In the genomic region with DNA sequence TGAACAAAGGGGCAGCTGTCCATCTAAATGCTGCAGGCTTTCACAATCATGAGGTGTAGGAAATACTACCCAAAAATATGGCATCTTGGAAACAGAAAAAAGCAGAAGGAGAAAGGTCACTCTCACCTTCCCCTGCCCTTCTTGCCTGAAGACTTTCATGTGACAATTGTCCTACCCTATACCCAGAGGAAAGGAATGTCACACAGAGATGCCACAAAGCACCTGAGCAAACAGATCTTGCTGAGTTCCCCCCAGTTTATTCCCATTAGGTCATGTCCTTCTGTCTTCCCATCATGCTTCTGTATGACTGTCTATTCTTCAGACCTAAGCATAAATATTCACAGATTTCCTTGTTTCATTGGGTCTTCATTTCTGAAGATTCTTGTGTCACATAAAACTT, we compare ENCODE assay signal across 19 cellular contexts.
"Had no signal": no experiment of that assay in that cellular context is flagged by ENCODE, and none has a peak within 500 bp of the region (broad histone marks: within the 10 kb centered on the region; RNA-seq: fewer than 3 reads in every experiment).

No MANE protein-coding gene starts in this region.

- H3K27ac ChIP-seq: RWPE1 had no signal

- ATAC-seq: Panc1, PC-3 had no signal

- H3K4me2 ChIP-seq: SK-N-SH had no signal

- H3K9ac ChIP-seq: SK-N-SH had no signal

- H3K27me3 ChIP-seq: MG63 had no signal

- H3K4me3 ChIP-seq: MG63 had no signal

- H3K9me3 ChIP-seq: MG63, SK-N-SH had no signal

- H3K36me3 ChIP-seq: MG63 had no signal

- DNase-seq: KBM-7, MG63, NCI-H1092, NCI-H1105 treated with DMSO at 0.1 percent for 48 hours, NCI-H1417 treated with DMSO at 0.1 percent for 48 hours, NCI-H1694, NCI-H187 treated with DMSO at 0.1 percent for 48 hours, NCI-H2029 treated with DMSO at 0.1 percent for 48 hours, NCI-H2171 treated with DMSO at 0.1 percent for 48 hours, NCI-H345, NCI-H446 treated with DMSO at 0.1 percent for 48 hours, NCI-H524 treated with DMSO at 0.1 percent for 48 hours, NCI-H69, NCI-H774, PC-3, SHP77, SK-N-SH had no signal

- H3K9me2 ChIP-seq: SK-N-SH had no signal
